Comparison of ENCODE assay signal across 26 cellular contexts in genomic region chr6:36469148-36469661, GRCh38. TPM values are rescaled to one million over a fixed set of nuclear protein-coding genes. Genes with fewer than 3 reads are reported as not detected.
DNase-seq lines count a peak whose midpoint lies in the region; ATAC-seq and TF ChIP-seq lines count a peak whose summit lies in the region.
"Had no signal": no experiment of that assay in that cellular context is flagged by ENCODE, and none has a peak within 500 bp of the region (broad histone marks: within the 10 kb centered on the region; RNA-seq: fewer than 3 reads in every experiment).

No MANE protein-coding gene starts in this region.

- peaks cover 11% of the 10 kb centered on the region for H3K4me1 Mint-ChIP-seq in activated CD8-positive, alpha-beta T cell treated with anti-CD3 and anti-CD28 coated beads for 36 hours (ENCODE audit: low read depth)
- H3K4me1 Mint-ChIP-seq in activated CD8-positive, alpha-beta T cell treated with anti-CD3 and anti-CD28 coated beads, Interleukin-2, amount 10 ng/mL, durations not matched to agents 7 days and 5 days (ENCODE audit: low read depth) = peaks cover 4% of the 10 kb centered on the region
- H3K4me1 Mint-ChIP-seq in activated naive CD8-positive, alpha-beta T cell treated with anti-CD3 and anti-CD28 coated beads, Interleukin-2, amount 50 U/mL, for 24 hours = peaks cover 7% of the 10 kb centered on the region
- H3K4me1 Mint-ChIP-seq in stimulated activated memory B cell treated with anti-CD40 and anti-IgM and Interleukin-4, amounts not matched to agents 10 μg/mL and 1 μg/mL and 100 μg/mL, for 72 hours = peaks cover 13% of the 10 kb centered on the region

- peak overlapping the region; percentile 14 for H3K27ac Mint-ChIP-seq in activated CD8-positive, alpha-beta T cell treated with anti-CD3 and anti-CD28 coated beads for 36 hours
- H3K27ac Mint-ChIP-seq in activated CD8-positive, alpha-beta T cell treated with anti-CD3 and anti-CD28 coated beads, Interleukin-2, amount 10 ng/mL, durations not matched to agents 7 days and 5 days = no peak overlapping the region
- peak overlapping the region; percentile 2 for H3K27ac Mint-ChIP-seq in activated naive CD8-positive, alpha-beta T cell treated with anti-CD3 and anti-CD28 coated beads, Interleukin-2, amount 50 U/mL, for 24 hours
- H3K27ac Mint-ChIP-seq in stimulated activated memory B cell treated with anti-CD40 and anti-IgM and Interleukin-4, amounts not matched to agents 10 μg/mL and 1 μg/mL and 100 μg/mL, for 72 hours = no peak overlapping the region

- H3K27me3 Mint-ChIP-seq in activated CD8-positive, alpha-beta T cell treated with anti-CD3 and anti-CD28 coated beads for 36 hours = no peaks in the 10 kb centered on the region
- no peaks in the 10 kb centered on the region for H3K27me3 Mint-ChIP-seq in activated CD8-positive, alpha-beta T cell treated with anti-CD3 and anti-CD28 coated beads, Interleukin-2, amount 10 ng/mL, durations not matched to agents 7 days and 5 days (ENCODE audit: low read depth)
- no peaks in the 10 kb centered on the region for H3K27me3 Mint-ChIP-seq in activated naive CD8-positive, alpha-beta T cell treated with anti-CD3 and anti-CD28 coated beads, Interleukin-2, amount 50 U/mL, for 24 hours
- no peaks in the 10 kb centered on the region for H3K27me3 Mint-ChIP-seq in stimulated activated memory B cell treated with anti-CD40 and anti-IgM and Interleukin-4, amounts not matched to agents 10 μg/mL and 1 μg/mL and 100 μg/mL, for 72 hours
- H3K27me3 Mint-ChIP-seq: central memory CD8-positive, alpha-beta T cell had no signal

- CTCF ChIA-PET in activated CD8-positive, alpha-beta T cell treated with anti-CD3 and anti-CD28 coated beads for 36 hours (lab: Charles Lee) = interaction anchor here (1.4 to 1.8 kb wide), 2 partner anchors 10 to 46 kb away, joined by 3 to 4 read pairs; no protein-coding TSS in a partner anchor
- CTCF ChIA-PET in activated CD8-positive, alpha-beta T cell treated with anti-CD3 and anti-CD28 coated beads, Interleukin-2, amount 10 ng/mL, durations not matched to agents 7 days and 5 days (lab: Charles Lee) = interaction anchor here (1.0 kb wide), 1 partner anchor 46 kb away, joined by 3 read pairs; no protein-coding TSS in a partner anchor
- CTCF ChIA-PET in HEK293 (lab: Yijun Ruan, JAX) = interaction anchor here (0.6 to 0.7 kb wide), 2 partner anchors 182 to 286 kb away, joined by 3 to 4 read pairs; no protein-coding TSS in a partner anchor

- H4K8ac ChIP-seq in trophoblast cell (ENCODE audit: low read depth, low read length) = no peak overlapping the region

- H3K4ac ChIP-seq in trophoblast cell (ENCODE audit: low read depth, low read length) = peak overlapping the region; percentile 72

- H3K4me1 ChIP-seq in HEK293 (ENCODE audit: control insufficient read depth, insufficient read depth, low read length) (no peaks in the 10 kb centered on the region), trophoblast cell (ENCODE audit: control insufficient read depth in 1 of 2, insufficient read depth in 2 of 2, low read length in 2 of 2) (no peaks in the 10 kb centered on the region)
- H3K4me1 ChIP-seq: SJCRH30, uterus had no signal

- no peak overlapping the region for H2AK5ac ChIP-seq in trophoblast cell (ENCODE audit: low read length)

- ATAC-seq in activated CD8-positive, alpha-beta T cell treated with anti-CD3 and anti-CD28 coated beads for 36 hours = no peak
- no peak for ATAC-seq in activated CD8-positive, alpha-beta T cell treated with anti-CD3 and anti-CD28 coated beads, Interleukin-2, amount 10 ng/mL, durations not matched to agents 7 days and 5 days
- ATAC-seq in activated naive CD8-positive, alpha-beta T cell treated with anti-CD3 and anti-CD28 coated beads, Interleukin-2, amount 50 U/mL, for 24 hours = no peak
- no peak for ATAC-seq in stimulated activated memory B cell treated with anti-CD40 and anti-IgM and Interleukin-4, amounts not matched to agents 10 μg/mL and 1 μg/mL and 100 μg/mL, for 72 hours

- TF ChIP-seq CTCF in activated CD8-positive, alpha-beta T cell treated with anti-CD3 and anti-CD28 coated beads for 36 hours (IDR thresholded peaks at IDR 0.05) = no peak
- TF ChIP-seq CTCF in HEK293 (tag by site-specific recombination; IDR thresholded peaks at IDR 0.05) = no peak

- no peaks in the 10 kb centered on the region for H3K9me3 Mint-ChIP-seq in activated CD8-positive, alpha-beta T cell treated with anti-CD3 and anti-CD28 coated beads for 36 hours
- H3K9me3 Mint-ChIP-seq in activated CD8-positive, alpha-beta T cell treated with anti-CD3 and anti-CD28 coated beads, Interleukin-2, amount 10 ng/mL, durations not matched to agents 7 days and 5 days (ENCODE audit: insufficient read depth) = no peaks in the 10 kb centered on the region
- no peaks in the 10 kb centered on the region for H3K9me3 Mint-ChIP-seq in activated naive CD8-positive, alpha-beta T cell treated with anti-CD3 and anti-CD28 coated beads, Interleukin-2, amount 50 U/mL, for 24 hours
- no peaks in the 10 kb centered on the region for H3K9me3 Mint-ChIP-seq in stimulated activated memory B cell treated with anti-CD40 and anti-IgM and Interleukin-4, amounts not matched to agents 10 μg/mL and 1 μg/mL and 100 μg/mL, for 72 hours
- H3K9me3 Mint-ChIP-seq: central memory CD8-positive, alpha-beta T cell had no signal

- H3K27ac ChIP-seq in HEK293 (ENCODE audit: extremely low read depth, low read depth, low read length) (no peak overlapping the region), trophoblast cell (ENCODE audit: low read depth, low read length) (no peak overlapping the region)
- H3K27ac ChIP-seq: KMS-11, SJCRH30, uterus had no signal

- H3K23ac ChIP-seq in trophoblast cell (ENCODE audit: low read length) = no peak overlapping the region

- H2BK120ac ChIP-seq in trophoblast cell (ENCODE audit: insufficient read depth, low read length, poor library complexity) = no peak overlapping the region

- H3K27me3 ChIP-seq in trophoblast cell (ENCODE audit: insufficient read depth, low read length) = no peaks in the 10 kb centered on the region
- H3K27me3 ChIP-seq: BE2C, SJCRH30, uterus had no signal

- H3K4me3 Mint-ChIP-seq in activated CD8-positive, alpha-beta T cell treated with anti-CD3 and anti-CD28 coated beads for 36 hours = no peak overlapping the region
- no peak overlapping the region for H3K4me3 Mint-ChIP-seq in activated CD8-positive, alpha-beta T cell treated with anti-CD3 and anti-CD28 coated beads, Interleukin-2, amount 10 ng/mL, durations not matched to agents 7 days and 5 days
- no peak overlapping the region for H3K4me3 Mint-ChIP-seq in activated naive CD8-positive, alpha-beta T cell treated with anti-CD3 and anti-CD28 coated beads, Interleukin-2, amount 50 U/mL, for 24 hours
- H3K4me3 Mint-ChIP-seq in stimulated activated memory B cell treated with anti-CD40 and anti-IgM and Interleukin-4, amounts not matched to agents 10 μg/mL and 1 μg/mL and 100 μg/mL, for 72 hours = no peak overlapping the region
- H3K4me3 Mint-ChIP-seq: central memory CD8-positive, alpha-beta T cell had no signal

- H3K79me1 ChIP-seq in trophoblast cell (ENCODE audit: low read length) = no peaks in the 10 kb centered on the region

- DNase-seq in activated CD8-positive, alpha-beta T cell treated with anti-CD3 and anti-CD28 coated beads for 36 hours = no peak
- DNase-seq in activated CD8-positive, alpha-beta T cell treated with anti-CD3 and anti-CD28 coated beads, Interleukin-2, amount 10 ng/mL, durations not matched to agents 7 days and 5 days = no peak
- no peak for DNase-seq in activated naive CD8-positive, alpha-beta T cell treated with anti-CD3 and anti-CD28 coated beads, Interleukin-2, amount 50 U/mL, for 24 hours
- DNase-seq in trophoblast cell (no peak), GM03348 (ENCODE audit: low spot score) (no peak), germinal center (ENCODE audit: low spot score) (no peak)
- DNase-seq: activated CD4-positive, alpha-beta T cell treated with anti-CD3 and anti-CD28 coated beads for 4 hours; activated effector memory CD4-positive, alpha-beta T cell treated with Interleukin-2 at 50 U/mL for 16 hours; BE2C; EL; head of caudate nucleus; kidney glomerular epithelial cell; NCI-H146; NCI-H510A; retina; SJCRH30; stimulated activated CD4-positive, alpha-beta T cell treated with anti-CD3 and anti-CD28 coated beads, Interleukin-2, amount 100 ng/mL, for 24 hours; uterus had no signal

- H4K91ac ChIP-seq in trophoblast cell (ENCODE audit: low read depth, low read length) = no peak overlapping the region

- no peak overlapping the region for H3K18ac ChIP-seq in trophoblast cell (ENCODE audit: low read length)

- intact Hi-C loops in activated CD8-positive, alpha-beta T cell treated with anti-CD3 and anti-CD28 coated beads for 36 hours (cut with micrococcal nuclease) = no loop called here

- H3K4me3 ChIP-seq in HEK293 (ENCODE audit: low read depth, low read length) (no peak overlapping the region), trophoblast cell (ENCODE audit: low read depth, low read length) (no peak overlapping the region)
- H3K4me3 ChIP-seq: SJCRH30, smooth muscle cell, uterus had no signal

- POLR2A ChIA-PET in activated CD8-positive, alpha-beta T cell treated with anti-CD3 and anti-CD28 coated beads for 36 hours (lab: Charles Lee) = interaction anchor here (0.8 to 1.1 kb wide), 2 partner anchors 10 to 26 kb away, joined by 3 read pairs; no protein-coding TSS in a partner anchor
- POLR2A ChIA-PET in activated CD8-positive, alpha-beta T cell treated with anti-CD3 and anti-CD28 coated beads, Interleukin-2, amount 10 ng/mL, durations not matched to agents 7 days and 5 days (lab: Charles Lee) = no interaction called here
- POLR2A ChIA-PET in HEK293 (lab: Yijun Ruan, JAX) = interaction anchor here (0.6 to 0.7 kb wide), 2 partner anchors 9 to 106 kb away, joined by 3 read pairs; no protein-coding TSS in a partner anchor

- no peak overlapping the region for H4K12ac ChIP-seq in trophoblast cell (ENCODE audit: low read depth, low read length)

- H3K36me3 ChIP-seq in HEK293 (ENCODE audit: control insufficient read depth in 2 of 2, insufficient read depth in 1 of 2, low read length in 2 of 2) (peaks cover 15 to 22% of the 10 kb centered on the region in 2 experiments; a peak in 2 of 3 replicates), trophoblast cell (ENCODE audit: control insufficient read depth in 1 of 2, insufficient read depth in 2 of 2, low read length in 2 of 2) (peaks cover 10 to 15% of the 10 kb centered on the region in 2 experiments)
- H3K36me3 ChIP-seq: uterus had no signal

- peaks cover 18% of the 10 kb centered on the region for H3K36me3 Mint-ChIP-seq in activated CD8-positive, alpha-beta T cell treated with anti-CD3 and anti-CD28 coated beads for 36 hours (ENCODE audit: low read depth)
- peaks cover 26% of the 10 kb centered on the region for H3K36me3 Mint-ChIP-seq in activated CD8-positive, alpha-beta T cell treated with anti-CD3 and anti-CD28 coated beads, Interleukin-2, amount 10 ng/mL, durations not matched to agents 7 days and 5 days (ENCODE audit: low read depth)
- peaks cover 26% of the 10 kb centered on the region for H3K36me3 Mint-ChIP-seq in activated naive CD8-positive, alpha-beta T cell treated with anti-CD3 and anti-CD28 coated beads, Interleukin-2, amount 50 U/mL, for 24 hours (ENCODE audit: low read depth)
- peaks cover 8% of the 10 kb centered on the region for H3K36me3 Mint-ChIP-seq in stimulated activated memory B cell treated with anti-CD40 and anti-IgM and Interleukin-4, amounts not matched to agents 10 μg/mL and 1 μg/mL and 100 μg/mL, for 72 hours

- no peak overlapping the region for H3K14ac ChIP-seq in trophoblast cell (ENCODE audit: low read length)

- no peak overlapping the region for H2AFZ ChIP-seq in trophoblast cell (ENCODE audit: insufficient read depth, low read length, poor library complexity)

- H2BK5ac ChIP-seq in trophoblast cell (ENCODE audit: low read depth, low read length, poor library complexity) = no peak overlapping the region

- no peak overlapping the region for H3K9ac ChIP-seq in trophoblast cell (ENCODE audit: low read length)
- H3K9ac ChIP-seq: KMS-11 had no signal

- no peak overlapping the region for H3K4me2 ChIP-seq in trophoblast cell (ENCODE audit: low read length)
- H3K4me2 ChIP-seq: KMS-11, smooth muscle cell had no signal

- no CpG with 5 or more reads among the region's 6 CpGs for WGBS in trophoblast cell (ENCODE audit: extremely low coverage, insufficient coverage, insufficient read length)

- no peak overlapping the region for H2BK12ac ChIP-seq in trophoblast cell (ENCODE audit: low read length)

- H3K9me3 ChIP-seq in HEK293 (ENCODE audit: control insufficient read depth, insufficient read depth, low read depth, low read length) = no peaks in the 10 kb centered on the region
- peaks cover 1% of the 10 kb centered on the region for H3K9me3 ChIP-seq in trophoblast cell (ENCODE audit: insufficient read depth, low read depth, low read length)
- H3K9me3 ChIP-seq: BE2C, SJCRH30, uterus had no signal

- H3K79me2 ChIP-seq in trophoblast cell (ENCODE audit: control insufficient read depth, insufficient read depth, low read length, poor library complexity) = no peaks in the 10 kb centered on the region

RNA-seq across cellular contexts. Expression of gene KCTD20, which starts 26.4 kb away (rescaled TPM):
- total RNA-seq in activated CD8-positive, alpha-beta T cell treated with anti-CD3 and anti-CD28 coated beads for 36 hours = 10 to 100 TPM; 42.7 to 45.1 TPM
- total RNA-seq in activated CD8-positive, alpha-beta T cell treated with anti-CD3 and anti-CD28 coated beads, Interleukin-2, amount 10 ng/mL, durations not matched to agents 7 days and 5 days = 10 to 100 TPM; 56.5 to 58.9 TPM
- 36.2 and 36.4 TPM in 2 replicates for polyA plus RNA-seq in trophoblast cell (2013)

RNA-seq across cellular contexts. Expression of gene PXT1, which starts 26.6 kb away (rescaled TPM):
- under 1 TPM; 0.22 to 0.36 TPM for total RNA-seq in activated CD8-positive, alpha-beta T cell treated with anti-CD3 and anti-CD28 coated beads for 36 hours
- under 1 TPM; 0.16 TPM for total RNA-seq in activated CD8-positive, alpha-beta T cell treated with anti-CD3 and anti-CD28 coated beads, Interleukin-2, amount 10 ng/mL, durations not matched to agents 7 days and 5 days
- polyA plus RNA-seq in trophoblast cell (2013) = 0.04 and 0.08 TPM in 2 replicates
- total RNA-seq: H1, HT1080, SJCRH30, smooth muscle cell, temporal lobe, uterus had no signal
- polyA plus RNA-seq: smooth muscle cell had no signal

Comparison
In these comparisons a context has a peak if more than half of its experiments do, and no peak if none do; other contexts are left out.
1. H3K27ac Mint-ChIP-seq: peak in activated CD8-positive, alpha-beta T cell treated with anti-CD3 and anti-CD28 coated beads for 36 hours (single experiment) and activated naive CD8-positive, alpha-beta T cell treated with anti-CD3 and anti-CD28 coated beads, Interleukin-2, amount 50 U/mL, for 24 hours (single experiment); none in activated CD8-positive, alpha-beta T cell treated with anti-CD3 and anti-CD28 coated beads, Interleukin-2, amount 10 ng/mL, durations not matched to agents 7 days and 5 days (single experiment) and stimulated activated memory B cell treated with anti-CD40 and anti-IgM and Interleukin-4, amounts not matched to agents 10 μg/mL and 1 μg/mL and 100 μg/mL, for 72 hours (single experiment).